Comparison of ENCODE assay signal across 1 cellular context in genomic region chr18:61901334-61901986, GRCh38.
TF ChIP-seq lines count a peak whose summit lies in the region.

No MANE protein-coding gene starts in this region.

TF ChIP-seq in WTC11, 78 proteins besides CTCF, POLR2A, EP300 and RAD21 (continued from another document):
- TF ChIP-seq, protein P1, sequence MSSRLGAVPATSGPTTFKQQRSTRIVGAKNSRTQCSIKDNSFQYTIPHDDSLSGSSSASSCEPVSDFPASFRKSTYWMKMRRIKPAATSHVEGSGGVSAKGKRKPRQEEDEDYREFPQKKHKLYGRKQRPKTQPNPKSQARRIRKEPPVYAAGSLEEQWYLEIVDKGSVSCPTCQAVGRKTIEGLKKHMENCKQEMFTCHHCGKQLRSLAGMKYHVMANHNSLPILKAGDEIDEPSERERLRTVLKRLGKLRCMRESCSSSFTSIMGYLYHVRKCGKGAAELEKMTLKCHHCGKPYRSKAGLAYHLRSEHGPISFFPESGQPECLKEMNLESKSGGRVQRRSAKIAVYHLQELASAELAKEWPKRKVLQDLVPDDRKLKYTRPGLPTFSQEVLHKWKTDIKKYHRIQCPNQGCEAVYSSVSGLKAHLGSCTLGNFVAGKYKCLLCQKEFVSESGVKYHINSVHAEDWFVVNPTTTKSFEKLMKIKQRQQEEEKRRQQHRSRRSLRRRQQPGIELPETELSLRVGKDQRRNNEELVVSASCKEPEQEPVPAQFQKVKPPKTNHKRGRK (CRISPR knock-in tag; IDR thresholded peaks at IDR 0.05; ENCODE audit: borderline replicate concordance): no peak
- no peak for TF ChIP-seq ATF1 (CRISPR knock-in tag; IDR thresholded peaks at IDR 0.05)
- TF ChIP-seq, protein P2, sequence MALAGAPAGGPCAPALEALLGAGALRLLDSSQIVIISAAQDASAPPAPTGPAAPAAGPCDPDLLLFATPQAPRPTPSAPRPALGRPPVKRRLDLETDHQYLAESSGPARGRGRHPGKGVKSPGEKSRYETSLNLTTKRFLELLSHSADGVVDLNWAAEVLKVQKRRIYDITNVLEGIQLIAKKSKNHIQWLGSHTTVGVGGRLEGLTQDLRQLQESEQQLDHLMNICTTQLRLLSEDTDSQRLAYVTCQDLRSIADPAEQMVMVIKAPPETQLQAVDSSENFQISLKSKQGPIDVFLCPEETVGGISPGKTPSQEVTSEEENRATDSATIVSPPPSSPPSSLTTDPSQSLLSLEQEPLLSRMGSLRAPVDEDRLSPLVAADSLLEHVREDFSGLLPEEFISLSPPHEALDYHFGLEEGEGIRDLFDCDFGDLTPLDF (CRISPR knock-in tag; IDR thresholded peaks at IDR 0.05): no peak
